10 cellular contexts compared by ENCODE assay signal in genomic region chr15:82679626-82680199, GRCh38. TPM values are rescaled to one million over a fixed set of nuclear protein-coding genes. Genes with fewer than 3 reads are reported as not detected.
DNase-seq lines count a peak whose midpoint lies in the region; ATAC-seq and TF ChIP-seq lines count a peak whose summit lies in the region.
"Had no signal": no experiment of that assay in that cellular context is flagged by ENCODE, and none has a peak within 500 bp of the region (broad histone marks: within the 10 kb centered on the region; RNA-seq: fewer than 3 reads in every experiment).

No MANE protein-coding gene starts in this region.

- H3K4me1 Mint-ChIP-seq in H9: peaks cover 14 to 18% of the 10 kb centered on the region in 2 experiments
- peaks cover 7% of the 10 kb centered on the region for H3K4me1 Mint-ChIP-seq in activated CD4-positive, alpha-beta memory T cell treated with anti-CD3 and anti-CD28 coated beads for 36 hours (ENCODE audit: low read depth)

- peak overlapping the region; percentile 52 for H3K4me2 ChIP-seq in H9 (ENCODE audit: insufficient read depth, insufficient read length, low read length)

- no peaks in the 10 kb centered on the region for H3K9me3 Mint-ChIP-seq in H9
- H3K9me3 Mint-ChIP-seq in activated CD4-positive, alpha-beta memory T cell treated with anti-CD3 and anti-CD28 coated beads for 36 hours: no peaks in the 10 kb centered on the region

- no peak for TF ChIP-seq CTCF in H9 (conservative IDR thresholded peaks at IDR 0.05)
- no peak for TF ChIP-seq CTCF in sigmoid colon (IDR thresholded peaks at IDR 0.05)

- H3K27me3 ChIP-seq in H9 (ENCODE audit: insufficient read depth, low read length) (no peaks in the 10 kb centered on the region), iPS DF 6.9 (ENCODE audit: control insufficient read depth, insufficient read depth, low read length) (no peaks in the 10 kb centered on the region), sigmoid colon (peaks cover 16 to 50% (median 22%) of the 10 kb centered on the region in 3 donors)

- TF ChIP-seq EP300 in sigmoid colon (IDR thresholded peaks at IDR 0.05): no peak

- no peaks in the 10 kb centered on the region for H3K9me3 ChIP-seq in H9 (ENCODE audit: control insufficient read depth, low read depth, low read length)
- no peaks in the 10 kb centered on the region for H3K9me3 ChIP-seq in iPS DF 6.9 (ENCODE audit: control insufficient read depth, insufficient read depth, low read length)
- no peaks in the 10 kb centered on the region for H3K9me3 ChIP-seq in sigmoid colon

- H4K20me1 ChIP-seq in H9 (ENCODE audit: control insufficient read depth, insufficient read depth, insufficient read length): no peaks in the 10 kb centered on the region

- H3K79me1 ChIP-seq in H9 (ENCODE audit: insufficient read depth, low read depth, low read length, poor library complexity, severe bottlenecking): no peaks in the 10 kb centered on the region

- no peaks in the 10 kb centered on the region for H3K36me3 Mint-ChIP-seq in H9 (ENCODE audit: insufficient read depth in 1 of 3, low read depth in 3 of 3)
- H3K36me3 Mint-ChIP-seq in activated CD4-positive, alpha-beta memory T cell treated with anti-CD3 and anti-CD28 coated beads for 36 hours: no peaks in the 10 kb centered on the region

- H3K79me2 ChIP-seq in H9 (ENCODE audit: insufficient read depth, low read length): no peaks in the 10 kb centered on the region

- H3K36me3 ChIP-seq in iPS DF 6.9 (ENCODE audit: control insufficient read depth, insufficient read depth, low read length) (no peaks in the 10 kb centered on the region), sigmoid colon (no peaks in the 10 kb centered on the region)

- no peak for TF ChIP-seq POLR2A in sigmoid colon (IDR thresholded peaks at IDR 0.05)

- H2BK120ac ChIP-seq in H9 (ENCODE audit: low read depth, low read length, poor library complexity, severe bottlenecking): no peak overlapping the region

- no peak for ATAC-seq in GM21619 (IDR thresholded peaks at IDR 0.05; ENCODE audit: unreplicated experiment)
- no peak for ATAC-seq in HG02759 (IDR thresholded peaks at IDR 0.05; ENCODE audit: unreplicated experiment)

- H4K5ac ChIP-seq in H9 (ENCODE audit: insufficient read length, low read depth, low read length): no peak overlapping the region

- no peak overlapping the region; a peak in 2 of 7 replicates for H3K27ac Mint-ChIP-seq in H9
- no peak overlapping the region for H3K27ac Mint-ChIP-seq in activated CD4-positive, alpha-beta memory T cell treated with anti-CD3 and anti-CD28 coated beads for 36 hours

- H4K8ac ChIP-seq in H9 (replicated peaks; ENCODE audit: insufficient read length, low read depth, low read length): no peak overlapping the region

- intact Hi-C loops in activated CD4-positive, alpha-beta memory T cell treated with anti-CD3 and anti-CD28 coated beads for 36 hours (cut with micrococcal nuclease): loop anchor here (1.0 to 2.0 kb wide), 3 partner anchors 30 to 332 kb away; partner anchors contain the start of genes AP3B2, C15orf40 and RPS17
- intact Hi-C loops in sigmoid colon (cut with DNase I): no loop called here

- no peak overlapping the region for H2BK15ac ChIP-seq in H9 (ENCODE audit: low read depth, low read length)

- H2BK5ac ChIP-seq in H9 (ENCODE audit: insufficient read length, low read length): no peak overlapping the region

- no peak overlapping the region for H3K23ac ChIP-seq in H9 (ENCODE audit: insufficient read length, low read depth, low read length)

- H2AK5ac ChIP-seq in H9 (ENCODE audit: insufficient read length, low read length): no peak overlapping the region

- no peak overlapping the region for H3K56ac ChIP-seq in H9 (ENCODE audit: insufficient read length, low read depth, low read length)

- no peak for DNase-seq in H9
- no peak for DNase-seq in activated CD4-positive, alpha-beta memory T cell treated with anti-CD3 and anti-CD28 coated beads for 36 hours
- DNase-seq in iPS DF 6.9 (ENCODE audit: low read depth, low spot score): no peak
- DNase-seq in sigmoid colon: peak; percentile 50
- no peak for DNase-seq in NCI-H2029 (lab: John Stamatoyannopoulos, UW)
- no peak for DNase-seq in D341Med (ENCODE audit: low spot score)
- DNase-seq: cortex of kidney had no signal

- no peak overlapping the region for H3K4ac ChIP-seq in H9 (ENCODE audit: low read depth, low read length)

- H3K4me3 ChIP-seq in iPS DF 6.9 (ENCODE audit: low read length) (peak overlapping the region; percentile 61; the same call in 1 of the 2 replicates), sigmoid colon (peak overlapping the region in 1 of 4 donors; percentile 16)

- H3K23me2 ChIP-seq in H9 (ENCODE audit: insufficient read length, low read depth, low read length, poor library complexity, severe bottlenecking): peaks cover 15% of the 10 kb centered on the region

- no CpG with 5 or more reads among the region's 19 CpGs for WGBS in H9 (ENCODE audit: extremely low coverage, insufficient read length, low lambda C conversion rate)
- WGBS in iPS DF 6.9 (ENCODE audit: insufficient coverage, insufficient read length): no CpG with 5 or more reads among the region's 19 CpGs
- WGBS in sigmoid colon, 2 donors: 28 to 29% methylated on average over 19 of the region's 19 CpGs

- no peak overlapping the region for H2BK20ac ChIP-seq in H9 (ENCODE audit: low read depth, low read length, poor library complexity, severe bottlenecking)

- no peak overlapping the region for H3T11ph ChIP-seq in H9 (ENCODE audit: low read length)

- no peak overlapping the region for H4K91ac ChIP-seq in H9 (ENCODE audit: insufficient read length, low read depth, low read length)

- H3K27me3 Mint-ChIP-seq in H9 (ENCODE audit: low read depth): peaks cover 19% of the 10 kb centered on the region
- no peaks in the 10 kb centered on the region for H3K27me3 Mint-ChIP-seq in activated CD4-positive, alpha-beta memory T cell treated with anti-CD3 and anti-CD28 coated beads for 36 hours

- CTCF ChIA-PET in activated CD4-positive, alpha-beta memory T cell treated with anti-CD3 and anti-CD28 coated beads for 36 hours (lab: Charles Lee): no interaction called here

- no peak overlapping the region for H3K9ac ChIP-seq in H9 (ENCODE audit: extremely low read depth, insufficient read length, low read length)

- H3K14ac ChIP-seq in H9 (ENCODE audit: insufficient read depth, low read length): no peak overlapping the region

- peak overlapping the region; percentile 88 to 90 for H3K4me3 Mint-ChIP-seq in H9
- peak overlapping the region; percentile 85 for H3K4me3 Mint-ChIP-seq in activated CD4-positive, alpha-beta memory T cell treated with anti-CD3 and anti-CD28 coated beads for 36 hours

- POLR2A ChIA-PET in activated CD4-positive, alpha-beta memory T cell treated with anti-CD3 and anti-CD28 coated beads for 36 hours (lab: Charles Lee): no interaction called here

- H3K27ac ChIP-seq in H9 (ENCODE audit: insufficient read length, low read depth, low read length) (no peak overlapping the region), iPS DF 6.9 (ENCODE audit: low read length) (no peak overlapping the region), sigmoid colon (no peak overlapping the region)

- peak overlapping the region; percentile 49 for H3K18ac ChIP-seq in H9 (ENCODE audit: insufficient read length, low read depth, low read length)

- H2AFZ ChIP-seq in H9 (ENCODE audit: low read length): no peak overlapping the region

- no peak overlapping the region for H2BK12ac ChIP-seq in H9 (ENCODE audit: insufficient read length, low read depth, low read length)

- H3K4me1 ChIP-seq in H9 (ENCODE audit: insufficient read depth, low read length) (no peaks in the 10 kb centered on the region), iPS DF 6.9 (ENCODE audit: control insufficient read depth, insufficient read depth, low read length) (0 out of 2 replicates have a peak, but pooled peaks cover 4% of the 10 kb centered on the region), sigmoid colon (peaks cover 0 to 9% (median 5%) of the 10 kb centered on the region in 4 donors)

RNA-seq across cellular contexts. Expression of gene AP3B2, which starts 30.0 kb away (rescaled TPM):
- 9.8 and 10.6 TPM in 2 replicates for total RNA-seq in H9 (2021)
- total RNA-seq in activated CD4-positive, alpha-beta memory T cell treated with anti-CD3 and anti-CD28 coated beads for 36 hours: under 1 TPM in 1 of 2 experiments, not detected in 1; 0.40 TPM
- 1 to 10 TPM; 1.2 to 9.3 (median 3.4) TPM for total RNA-seq in sigmoid colon
- 1 to 10 TPM in 1 of 3 donors, under 1 TPM in 1, not detected in 1; 0.60 to 1.3 TPM for polyA plus RNA-seq in sigmoid colon
- total RNA-seq: skeletal muscle tissue had no signal

RNA-seq across cellular contexts. Expression of gene CPEB1, which starts 32.5 kb away (rescaled TPM):
- 1.0 and 1.5 TPM in 2 replicates for total RNA-seq in H9 (2021)
- total RNA-seq in activated CD4-positive, alpha-beta memory T cell treated with anti-CD3 and anti-CD28 coated beads for 36 hours: under 1 TPM; 0.07 to 0.21 TPM
- total RNA-seq in sigmoid colon: 10 to 100 TPM in 3 of 4 donors, 1 to 10 TPM in 1; 8.3 to 13.2 (median 12.1) TPM
- polyA plus RNA-seq in sigmoid colon: 1 to 10 TPM in 2 of 3 donors, not detected in 1; 1.2 to 2.1 TPM
